ENCODE assay signal across 13 cellular contexts in the genomic region with DNA sequence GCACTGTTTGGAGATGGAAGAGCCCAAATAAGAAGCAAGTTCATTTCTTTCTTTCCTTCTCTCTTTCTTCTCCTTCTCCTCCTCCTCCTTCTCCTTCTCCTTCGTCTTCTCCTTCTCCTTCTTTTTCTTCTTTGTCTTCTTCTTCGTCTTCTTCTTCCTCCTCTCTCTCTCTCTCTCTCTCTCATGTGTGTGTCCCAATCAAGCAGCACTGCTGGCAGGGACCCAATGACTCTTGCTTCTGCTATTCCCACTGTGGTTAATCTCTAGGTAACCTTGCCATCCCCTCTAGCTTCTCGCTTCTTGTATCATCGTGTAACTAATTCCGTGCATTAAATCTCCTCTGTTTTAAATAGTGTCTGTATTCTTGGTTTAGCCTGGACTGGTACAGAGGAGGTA. TPM values are rescaled to one million over a fixed set of nuclear protein-coding genes. Genes with fewer than 3 reads are reported as not detected.
A peak's percentile ranks its signal among the peaks of the same experiment; 100 is the strongest.
DNase-seq lines count a peak whose midpoint lies in the region; ATAC-seq and TF ChIP-seq lines count a peak whose summit lies in the region.
"Had no signal": no experiment of that assay in that cellular context is flagged by ENCODE, and none has a peak within 500 bp of the region (broad histone marks: within the 10 kb centered on the region; RNA-seq: fewer than 3 reads in every experiment).

No MANE protein-coding gene starts in this region.

- ATAC-seq in DND-41 (ENCODE audit: insufficient read depth, low read depth), result no peak
- ATAC-seq in psoas muscle, result peak in 3 of 4 donors; percentile 67 to 85 (median 82)
- no peak for ATAC-seq in GM18909 (IDR thresholded peaks at IDR 0.05; ENCODE audit: poor library complexity, unreplicated experiment)
- no peak for ATAC-seq in activated CD8-positive, alpha-beta memory T cell treated with anti-CD3 and anti-CD28 coated beads, Interleukin-2, amount 10 ng/mL, durations not matched to agents 7 days and 5 days
- ATAC-seq: naive thymus-derived CD4-positive, alpha-beta T cell had no signal

- 48 to 61% (median 56%) methylated on average over 5 of the region's 5 CpGs for WGBS in psoas muscle, 3 donors

- no peaks in the 10 kb centered on the region for H3K4me1 Mint-ChIP-seq in activated CD8-positive, alpha-beta memory T cell treated with anti-CD3 and anti-CD28 coated beads, Interleukin-2, amount 10 ng/mL, durations not matched to agents 7 days and 5 days

- no peaks in the 10 kb centered on the region for H3K36me3 Mint-ChIP-seq in activated CD8-positive, alpha-beta memory T cell treated with anti-CD3 and anti-CD28 coated beads, Interleukin-2, amount 10 ng/mL, durations not matched to agents 7 days and 5 days
- H3K36me3 Mint-ChIP-seq: activated naive CD8-positive, alpha-beta T cell; naive thymus-derived CD4-positive, alpha-beta T cell; type B pancreatic cell had no signal

- no peaks in the 10 kb centered on the region for H3K36me3 ChIP-seq in DND-41 (ENCODE audit: insufficient read depth, low read length)
- no peaks in the 10 kb centered on the region for H3K36me3 ChIP-seq in psoas muscle (ENCODE audit: insufficient read depth in 1 of 2, low read depth in 1 of 2)

- H3K27me3 ChIP-seq in DND-41 (ENCODE audit: insufficient read depth, low read length, poor library complexity) (no peaks in the 10 kb centered on the region), psoas muscle (ENCODE audit: insufficient read depth in 3 of 3, low read length in 2 of 3) (no peaks in the 10 kb centered on the region)

- in situ Hi-C loops in GM13977 (cut with MboI; ENCODE audit: low pct_unique_long_range_greater_than_20kb, low sequenced_read_pairs, unreplicated experiment), result no loop called here

- DNase-seq in DND-41, result no peak
- peak; percentile 12 for DNase-seq in OCI-M1 (lab: John Stamatoyannopoulos, UW)
- DNase-seq in epithelial cell of proximal tubule (ENCODE audit: low read depth), result peak; percentile 25
- DNase-seq in psoas muscle, result peak; percentile 44 to 63
- no peak for DNase-seq in GM13977 (ENCODE audit: low spot score)
- DNase-seq in NCI-H510A treated with DMSO at 0.1 percent for 48 hours (lab: John Stamatoyannopoulos, UW), result no peak
- DNase-seq in activated CD8-positive, alpha-beta memory T cell treated with anti-CD3 and anti-CD28 coated beads, Interleukin-2, amount 10 ng/mL, durations not matched to agents 7 days and 5 days, result no peak
- DNase-seq: activated CD4-positive, CD25-positive, alpha-beta regulatory T cell; naive thymus-derived CD4-positive, alpha-beta T cell; stimulated activated CD4-positive, alpha-beta T cell treated with anti-CD3 and anti-CD28 coated beads, Interleukin-4, amount 100 ng/mL, for 1 hour had no signal

- H2AFZ ChIP-seq in DND-41 (ENCODE audit: low read depth, low read length), result peak overlapping the region; percentile 30; the same call in 1 of the 2 replicates

- no peaks in the 10 kb centered on the region for H4K20me1 ChIP-seq in DND-41 (ENCODE audit: insufficient read depth, low read length)

- H3K9me3 Mint-ChIP-seq in activated CD8-positive, alpha-beta memory T cell treated with anti-CD3 and anti-CD28 coated beads, Interleukin-2, amount 10 ng/mL, durations not matched to agents 7 days and 5 days (ENCODE audit: low read depth), result no peaks in the 10 kb centered on the region
- H3K9me3 Mint-ChIP-seq: type B pancreatic cell had no signal

- no peak overlapping the region for H3K4me2 ChIP-seq in DND-41 (ENCODE audit: insufficient read depth, low read length)

- intact Hi-C loops in psoas muscle (cut with DNase I), result no loop called here

- no peak overlapping the region for H3K4me3 ChIP-seq in DND-41 (ENCODE audit: low read depth in 1 of 2, low read length in 2 of 2)
- no peak overlapping the region for H3K4me3 ChIP-seq in epithelial cell of proximal tubule (ENCODE audit: low read depth, low read length)
- no peak overlapping the region for H3K4me3 ChIP-seq in psoas muscle

- H3K27me3 Mint-ChIP-seq in activated CD8-positive, alpha-beta memory T cell treated with anti-CD3 and anti-CD28 coated beads, Interleukin-2, amount 10 ng/mL, durations not matched to agents 7 days and 5 days, result peaks cover 13% of the 10 kb centered on the region

- H3K9ac ChIP-seq in DND-41 (ENCODE audit: low read depth, low read length), result no peak overlapping the region

- CTCF ChIA-PET in activated CD8-positive, alpha-beta memory T cell treated with anti-CD3 and anti-CD28 coated beads, Interleukin-2, amount 10 ng/mL, durations not matched to agents 7 days and 5 days (lab: Charles Lee), result no interaction called here

- no peaks in the 10 kb centered on the region for H3K9me3 ChIP-seq in DND-41 (ENCODE audit: insufficient read depth, low read length, severe bottlenecking)
- H3K9me3 ChIP-seq in psoas muscle, result no peaks in the 10 kb centered on the region

- H3K27ac ChIP-seq in DND-41 (ENCODE audit: low read length), result no peak overlapping the region
- no peak overlapping the region for H3K27ac ChIP-seq in psoas muscle

- H3K4me3 Mint-ChIP-seq in activated CD8-positive, alpha-beta memory T cell treated with anti-CD3 and anti-CD28 coated beads, Interleukin-2, amount 10 ng/mL, durations not matched to agents 7 days and 5 days, result no peak overlapping the region
- H3K4me3 Mint-ChIP-seq: activated naive CD8-positive, alpha-beta T cell; naive thymus-derived CD4-positive, alpha-beta T cell; type B pancreatic cell had no signal

- H3K79me2 ChIP-seq in DND-41 (ENCODE audit: insufficient read depth, low read length), result no peaks in the 10 kb centered on the region

- no peak overlapping the region for H3K27ac Mint-ChIP-seq in activated CD8-positive, alpha-beta memory T cell treated with anti-CD3 and anti-CD28 coated beads, Interleukin-2, amount 10 ng/mL, durations not matched to agents 7 days and 5 days
- H3K27ac Mint-ChIP-seq: activated naive CD8-positive, alpha-beta T cell; type B pancreatic cell had no signal

- H3K4me1 ChIP-seq in DND-41 (ENCODE audit: insufficient read depth, low read length) (peaks cover 6% of the 10 kb centered on the region), psoas muscle (peaks cover 18% of the 10 kb centered on the region)

- TF ChIP-seq CTCF in DND-41 (IDR thresholded peaks at IDR 0.05; ENCODE audit: borderline replicate concordance, extremely low read depth, low read length, poor library complexity, severe bottlenecking) (no peak), epithelial cell of proximal tubule (conservative IDR thresholded peaks at IDR 0.05; ENCODE audit: low read depth, low read length) (no peak), psoas muscle (IDR thresholded peaks at IDR 0.05) (no peak), GM13977 (IDR thresholded peaks at IDR 0.05; ENCODE audit: extremely low read depth, insufficient read depth, missing control alignments) (no peak)

RNA-seq across cellular contexts. Expression of a gene that starts 26.1 kb away (rescaled TPM):
- total RNA-seq in epithelial cell of proximal tubule (8.0 and 10.6 TPM in 2 replicates), psoas muscle (10 to 100 TPM; 20.8 to 25.3 (median 23.6) TPM)
- 10 to 100 TPM in 2 of 3 donors, 1 to 10 TPM in 1; 5.3 to 12.0 (median 10.4) TPM for polyA plus RNA-seq in psoas muscle
- total RNA-seq in activated CD8-positive, alpha-beta memory T cell treated with anti-CD3 and anti-CD28 coated beads, Interleukin-2, amount 10 ng/mL, durations not matched to agents 7 days and 5 days, result 10 to 100 TPM; 20.0 to 22.2 TPM

Comparison
In these comparisons a context has a peak if more than half of its experiments do, and no peak if none do; other contexts are left out.
1. ATAC-seq: peak in psoas muscle (3 of 4); none in DND-41 (single experiment), GM18909 (single experiment) and activated CD8-positive, alpha-beta memory T cell treated with anti-CD3 and anti-CD28 coated beads, Interleukin-2, amount 10 ng/mL, durations not matched to agents 7 days and 5 days (single experiment).
2. DNase-seq: peak in OCI-M1 (single experiment), epithelial cell of proximal tubule (single experiment) and psoas muscle (2 of 2); none in DND-41 (single experiment), GM13977 (single experiment), NCI-H510A treated with DMSO at 0.1 percent for 48 hours (single experiment) and activated CD8-positive, alpha-beta memory T cell treated with anti-CD3 and anti-CD28 coated beads, Interleukin-2, amount 10 ng/mL, durations not matched to agents 7 days and 5 days (single experiment).